Comparison of ENCODE assay signal across 8 cellular contexts in the genomic region with DNA sequence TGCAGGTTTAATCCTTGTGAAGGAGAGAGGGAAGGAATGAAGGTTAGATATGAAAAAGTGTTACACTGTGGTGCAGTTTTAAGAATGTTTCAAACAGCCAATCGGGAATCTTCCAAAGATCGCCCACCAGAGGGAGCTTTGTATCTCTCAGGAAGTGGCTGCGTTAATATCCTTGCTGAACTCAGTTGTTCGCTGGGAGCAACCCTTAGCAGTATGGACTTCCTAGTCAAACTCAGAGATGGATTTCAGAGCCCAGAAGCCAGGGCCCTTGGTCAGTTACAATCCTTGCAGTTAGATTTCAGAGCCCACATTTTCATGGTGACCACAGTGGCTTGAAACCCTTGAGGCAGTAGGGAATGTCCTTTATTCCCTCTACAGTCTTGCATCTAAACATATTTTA.
DNase-seq lines count a peak whose midpoint lies in the region; ATAC-seq and TF ChIP-seq lines count a peak whose summit lies in the region.

No MANE protein-coding gene starts in this region.

- 9 to 19% (median 17%) methylated on average over 4 of the region's 4 CpGs for WGBS in heart left ventricle, 4 donors

- no peak overlapping the region for H3K27ac ChIP-seq in heart left ventricle

- TF ChIP-seq CTCF in heart left ventricle (IDR thresholded peaks at IDR 0.05): peak in 7 of 12 donors; percentile 11 to 45 (median 35)
- peak; percentile 68 for TF ChIP-seq CTCF in astrocyte of the spinal cord (IDR thresholded peaks at IDR 0.05; ENCODE audit: low read depth, low read length)
- TF ChIP-seq CTCF in GM10248 (IDR thresholded peaks at IDR 0.05; ENCODE audit: control extremely low read depth, extremely low read depth, low read depth, missing control alignments): no peak
- no peak for TF ChIP-seq CTCF in GM13976 (IDR thresholded peaks at IDR 0.05; ENCODE audit: borderline replicate concordance, control extremely low read depth, extremely low read depth, insufficient read depth, missing control alignments)

- POLR2A ChIA-PET in GM10248 (lab: Yijun Ruan, JAX): no interaction called here

- in situ Hi-C loops in astrocyte of the spinal cord (cut with HindIII; ENCODE audit: low sequenced_read_pairs) (no loop called here), GM13976 (cut with MboI; ENCODE audit: low sequenced_read_pairs, unreplicated experiment) (no loop called here)

- ATAC-seq in heart left ventricle: no peak
- ATAC-seq in Right ventricle myocardium inferior: no peak
- no peak for ATAC-seq in GM21515 (IDR thresholded peaks at IDR 0.05; ENCODE audit: unreplicated experiment)

- H3K4me1 ChIP-seq in heart left ventricle: no peaks in the 10 kb centered on the region

- H3K4me3 ChIP-seq in heart left ventricle (no peak overlapping the region), astrocyte of the spinal cord (ENCODE audit: low read depth, low read length) (no peak overlapping the region)

- DNase-seq in heart left ventricle: peak in 1 of 5 donors; percentile 18
- no peak for DNase-seq in Right ventricle myocardium inferior (ENCODE audit: missing footprints)
- peak; percentile 2 for DNase-seq in NCI-H2107 (lab: John Stamatoyannopoulos, UW)
- DNase-seq in astrocyte of the spinal cord (ENCODE audit: low read depth, low spot score): peak; percentile 62
- peak; percentile 60 for DNase-seq in kidney tubule cell (ENCODE audit: low spot score)
- no peak for DNase-seq in GM10248 (ENCODE audit: extremely low spot score)
- DNase-seq in GM13976 (ENCODE audit: low spot score): no peak

- CTCF ChIA-PET in GM10248 (lab: Yijun Ruan, JAX): interaction anchor here (1.0 to 2.2 kb wide), 7 partner anchors 8 to 252 kb away, joined by 3 to 6 read pairs (median 5); no protein-coding TSS in a partner anchor

- no peaks in the 10 kb centered on the region for H3K36me3 ChIP-seq in heart left ventricle

- H3K27me3 ChIP-seq in heart left ventricle: no peaks in the 10 kb centered on the region

- intact Hi-C loops in heart left ventricle (cut with DNase I) (loop anchor here in 2 of 10 donors (5.0 to 10.0 kb wide), 2 partner anchors 248 to 250 kb away; no protein-coding TSS in a partner anchor), Right ventricle myocardium inferior (cut with DNase I) (loop anchor here (10.0 kb wide), 1 partner anchor 258 kb away; no protein-coding TSS in a partner anchor)

- TF ChIP-seq POLR2A in heart left ventricle (IDR thresholded peaks at IDR 0.05): no peak

- H3K9me3 ChIP-seq in heart left ventricle: no peaks in the 10 kb centered on the region

Comparison
In these comparisons a context has a peak if more than half of its experiments do, and no peak if none do; other contexts are left out.
1. DNase-seq: peak in NCI-H2107 (single experiment), astrocyte of the spinal cord (single experiment) and kidney tubule cell (single experiment); none in Right ventricle myocardium inferior (single experiment), GM10248 (single experiment) and GM13976 (single experiment).
2. CTCF ChIP-seq: peak in heart left ventricle (7 of 12) and astrocyte of the spinal cord (single experiment); none in GM10248 (single experiment) and GM13976 (single experiment).